1 cellular context compared by ENCODE assay signal in the genomic region with DNA sequence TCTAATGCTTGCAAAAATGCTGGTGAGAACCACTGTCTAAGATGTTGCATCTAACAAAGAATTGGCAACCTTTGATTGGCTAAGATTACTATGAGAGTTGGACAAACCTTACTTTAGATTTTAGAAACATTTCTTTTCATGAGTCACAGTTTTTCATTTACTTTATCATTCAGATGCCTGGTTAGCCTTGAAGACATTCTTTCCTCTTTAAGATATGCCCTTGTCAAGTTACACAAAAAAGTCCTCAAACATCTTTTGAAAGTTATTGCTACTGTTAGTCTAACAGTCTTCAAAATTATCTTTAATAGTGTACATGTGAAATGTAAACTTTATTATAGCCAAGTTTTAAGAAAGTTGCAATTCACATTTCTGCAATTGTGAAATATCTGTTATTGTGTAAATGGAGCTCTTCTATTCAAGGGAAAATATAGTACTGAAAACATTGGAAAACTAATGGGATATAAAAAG.
TF ChIP-seq lines count a peak whose summit lies in the region.

No MANE protein-coding gene starts in this region.

TF ChIP-seq in IMR-90, 13 proteins besides CTCF, POLR2A, EP300 and RAD21:
- TF ChIP-seq MAFK (IDR thresholded peaks at IDR 0.05; ENCODE audit: low read depth, low read length) (peak; percentile 0; the same call in 1 of the 2 replicates), RCOR1 (IDR thresholded peaks at IDR 0.05; ENCODE audit: insufficient replicate concordance, low read length) (no peak), CEBPB (IDR thresholded peaks at IDR 0.05; ENCODE audit: low read depth, low read length) (peak; percentile 78), FOS (IDR thresholded peaks at IDR 0.05; ENCODE audit: low read depth, low read length) (peak; percentile 31; the same call in 1 of the 2 replicates)
